In genomic region chr6:12296604-12297003, GRCh38 we compare ENCODE assay signal across 21 cellular contexts. TPM values are rescaled to one million over a fixed set of nuclear protein-coding genes. Genes with fewer than 3 reads are reported as not detected.
A peak's percentile ranks its signal among the peaks of the same experiment; 100 is the strongest.
DNase-seq lines count a peak whose midpoint lies in the region; ATAC-seq and TF ChIP-seq lines count a peak whose summit lies in the region.
"Had no signal": no experiment of that assay in that cellular context is flagged by ENCODE, and none has a peak within 500 bp of the region (broad histone marks: within the 10 kb centered on the region; RNA-seq: fewer than 3 reads in every experiment).

No MANE protein-coding gene starts in this region.

- peaks cover 49% of the 10 kb centered on the region for H3K4me1 Mint-ChIP-seq in Caco-2 (ENCODE audit: low read depth, unreplicated experiment)
- H3K4me1 Mint-ChIP-seq: immature natural killer cell had no signal

- CTCF ChIA-PET in Caco-2 (lab: Charles Lee) = no interaction called here

- no peaks in the 10 kb centered on the region for H3F3A ChIP-seq in smooth muscle cell (ENCODE audit: low read depth)

- H3K36me3 ChIP-seq in Caco-2 (ENCODE audit: control insufficient read depth, insufficient read depth, low read length) (no peaks in the 10 kb centered on the region; the same call in 1 of the 2 replicates), smooth muscle cell (ENCODE audit: low read depth) (no peaks in the 10 kb centered on the region)
- H3K36me3 ChIP-seq: gastrocnemius medialis had no signal

- H3K79me2 ChIP-seq in smooth muscle cell (ENCODE audit: low read depth) = no peaks in the 10 kb centered on the region

- 78% methylated on average over 3 of the region's 3 CpGs for WGBS in smooth muscle cell (ENCODE audit: low lambda C conversion rate)

- H3K27me3 ChIP-seq in Caco-2 (replicated peaks; ENCODE audit: control insufficient read depth, insufficient read depth, low read length) = no peaks in the 10 kb centered on the region
- H3K27me3 ChIP-seq in smooth muscle cell (ENCODE audit: low read depth) = peaks cover 3% of the 10 kb centered on the region

- H3K36me3 Mint-ChIP-seq in Caco-2 (ENCODE audit: insufficient read depth, unreplicated experiment) = peaks cover 79% of the 10 kb centered on the region
- H3K36me3 Mint-ChIP-seq: activated naive CD8-positive, alpha-beta T cell; immature natural killer cell; WTC11 had no signal

- BruUV-seq in Caco-2 (replicated peaks; lab: Mats Ljungman, UMichigan) = no TSS peak

- peak; percentile 5 for ATAC-seq in SK-N-SH treated with all-trans-retinoic acid at 6 μM for 48 hours
- ATAC-seq: gastrocnemius medialis, GM12878 had no signal

- H3K27ac Mint-ChIP-seq in Caco-2 (ENCODE audit: unreplicated experiment) = peak overlapping the region; percentile 91
- H3K27ac Mint-ChIP-seq: activated naive CD8-positive, alpha-beta T cell; immature natural killer cell; WTC11 had no signal

- H3K27me3 Mint-ChIP-seq in Caco-2 (ENCODE audit: insufficient read depth, unreplicated experiment) = no peaks in the 10 kb centered on the region

- TF ChIP-seq CTCF in Caco-2 (IDR thresholded peaks at IDR 0.05; ENCODE audit: insufficient read depth in 1 of 2, low read depth in 1 of 2, low read length in 1 of 2, severe bottlenecking in 1 of 2, unreplicated experiment in 1 of 2) = no peak
- no peak for TF ChIP-seq CTCF in fibroblast of the aortic adventitia (IDR thresholded peaks at IDR 0.05; ENCODE audit: insufficient read depth, low read length)
- no peak for TF ChIP-seq CTCF in smooth muscle cell (IDR thresholded peaks at IDR 0.05; ENCODE audit: borderline replicate concordance, insufficient read depth, poor library complexity, severe bottlenecking)
- TF ChIP-seq CTCF in foreskin fibroblast (IDR thresholded peaks at IDR 0.05; ENCODE audit: low read depth, low read length) = no peak

- H3K4me3 ChIP-seq in Caco-2 (ENCODE audit: low read depth, low read length) (no peak overlapping the region), fibroblast of the aortic adventitia (ENCODE audit: low read depth, low read length) (peak overlapping the region; percentile 16), smooth muscle cell (no peak overlapping the region), foreskin fibroblast (ENCODE audit: low read depth in 1 of 2, low read length in 2 of 2) (no peak overlapping the region)
- H3K4me3 ChIP-seq: GM12878, left lung had no signal

- peaks cover 9% of the 10 kb centered on the region for H3K9me3 Mint-ChIP-seq in Caco-2 (ENCODE audit: unreplicated experiment)
- H3K9me3 Mint-ChIP-seq: immature natural killer cell, WTC11 had no signal

- no peak overlapping the region for H2AFZ ChIP-seq in smooth muscle cell (ENCODE audit: low read depth)

- H3K4me3 Mint-ChIP-seq in Caco-2 (ENCODE audit: unreplicated experiment) = peak overlapping the region; percentile 61
- H3K4me3 Mint-ChIP-seq: activated naive CD8-positive, alpha-beta T cell; immature natural killer cell; WTC11 had no signal

- no peaks in the 10 kb centered on the region for H3K9me3 ChIP-seq in Caco-2
- H3K9me3 ChIP-seq in smooth muscle cell (replicated peaks; ENCODE audit: low read depth) = no peaks in the 10 kb centered on the region
- H3K9me3 ChIP-seq: gastrocnemius medialis, left lung had no signal

- H3K9ac ChIP-seq in smooth muscle cell (ENCODE audit: low read depth) = no peak overlapping the region

- H3K4me2 ChIP-seq in smooth muscle cell = peak overlapping the region; percentile 16

- POLR2A ChIA-PET in Caco-2 (lab: Charles Lee) = no interaction called here

- DNase-seq in Caco-2 (no peak), fibroblast of the aortic adventitia (ENCODE audit: low read depth) (no peak), smooth muscle cell (lab: John Stamatoyannopoulos, UW; ENCODE audit: unreplicated experiment) (no peak), HuH-7.5 (ENCODE audit: low spot score) (no peak), NCI-H446 (lab: John Stamatoyannopoulos, UW) (no peak), foreskin fibroblast (no peak)
- DNase-seq in activated naive CD4-positive, alpha-beta T cell treated with Interleukin-2 at 50 U/mL for 16 hours = no peak
- DNase-seq: activated CD4-positive, alpha-beta T cell treated with anti-CD3 and anti-CD28 coated beads, Interleukin-2, amount 50 U/mL, for 4 hours; effector CD8-positive, alpha-beta T cell; gastrocnemius medialis; hippocampal formation; immature natural killer cell; left lung; NCI-H2081 treated with DMSO at 0.1 percent for 48 hours; OCI-M1; Right ventricle myocardium superior had no signal

- peak overlapping the region; percentile 39 for H3K27ac ChIP-seq in smooth muscle cell (ENCODE audit: low read depth)
- H3K27ac ChIP-seq: C4-2B, gastrocnemius medialis, left lung had no signal

- no peaks in the 10 kb centered on the region for H4K20me1 ChIP-seq in smooth muscle cell (ENCODE audit: low read depth)

- intact Hi-C loops in Caco-2 (cut with micrococcal nuclease; ENCODE audit: unreplicated experiment) = loop anchor here (1.0 to 2.0 kb wide), 2 partner anchors 28 to 68 kb away; no protein-coding TSS in a partner anchor

- H3K4me1 ChIP-seq in Caco-2 = peaks cover 63% of the 10 kb centered on the region
- H3K4me1 ChIP-seq in smooth muscle cell (ENCODE audit: low read depth) = peaks cover 12% of the 10 kb centered on the region
- H3K4me1 ChIP-seq: gastrocnemius medialis had no signal

TF ChIP-seq in SK-N-SH treated with all-trans-retinoic acid at 6 μM for 48 hours, 23 proteins besides CTCF, POLR2A, EP300 and RAD21 (continues in another document):
- TF ChIP-seq CSRNP3 (CRISPR knock-in tag; IDR thresholded peaks at IDR 0.05) = no peak
- TF ChIP-seq TOX (CRISPR knock-in tag; IDR thresholded peaks at IDR 0.05; ENCODE audit: borderline replicate concordance) = no peak
- no peak for TF ChIP-seq POU6F1 (CRISPR knock-in tag; IDR thresholded peaks at IDR 0.05; ENCODE audit: borderline replicate concordance, low read depth)
- no peak for TF ChIP-seq ARNTL (CRISPR knock-in tag; IDR thresholded peaks at IDR 0.05; ENCODE audit: borderline replicate concordance, low read depth)
- no peak for TF ChIP-seq CSDC2 (CRISPR knock-in tag; IDR thresholded peaks at IDR 0.05)
- TF ChIP-seq BACH2 (CRISPR knock-in tag; IDR thresholded peaks at IDR 0.05; ENCODE audit: borderline replicate concordance) = no peak
- no peak for TF ChIP-seq ISL1 (CRISPR knock-in tag; IDR thresholded peaks at IDR 0.05)
- TF ChIP-seq ZC3H10 (CRISPR knock-in tag; IDR thresholded peaks at IDR 0.05) = no peak
- no peak for TF ChIP-seq ZNF8 (CRISPR knock-in tag; IDR thresholded peaks at IDR 0.05)
- no peak for TF ChIP-seq ZFP30 (CRISPR knock-in tag; IDR thresholded peaks at IDR 0.05)
- no peak for TF ChIP-seq ZNF565 (CRISPR knock-in tag; conservative IDR thresholded peaks at IDR 0.05; ENCODE audit: low read depth)
- TF ChIP-seq ZFP3 (CRISPR knock-in tag; IDR thresholded peaks at IDR 0.05) = no peak
- no peak for TF ChIP-seq TCF4 (CRISPR knock-in tag; IDR thresholded peaks at IDR 0.05; ENCODE audit: borderline replicate concordance)
- TF ChIP-seq CREB5 (CRISPR knock-in tag; IDR thresholded peaks at IDR 0.05; ENCODE audit: low read depth) = no peak
- no peak for TF ChIP-seq OSR1 (CRISPR knock-in tag; IDR thresholded peaks at IDR 0.05)
- no peak for TF ChIP-seq ZNF70 (CRISPR knock-in tag; IDR thresholded peaks at IDR 0.05)

RNA-seq across cellular contexts. Expression of gene EDN1, which starts 6.4 kb away (rescaled TPM):
- 13.5 and 14.0 TPM in 2 replicates for total RNA-seq in Caco-2 (2022)
- total RNA-seq in fibroblast of the aortic adventitia (ENCODE audit: low replicate concordance) = 2.3 and 7.4 TPM in 2 replicates
- total RNA-seq in smooth muscle cell = 20.0 and 22.0 TPM in 2 replicates
- 8.2 and 18.6 TPM in 2 replicates for polyA plus RNA-seq in smooth muscle cell
- polyA plus RNA-seq: immature natural killer cell had no signal
